Comparison of ENCODE assay signal across 9 cellular contexts in genomic region chr5:135230326-135230925, GRCh38.
DNase-seq lines count a peak whose midpoint lies in the region; ATAC-seq and TF ChIP-seq lines count a peak whose summit lies in the region.
"Had no signal": no experiment of that assay in that cellular context is flagged by ENCODE, and none has a peak within 500 bp of the region (broad histone marks: within the 10 kb centered on the region; RNA-seq: fewer than 3 reads in every experiment).

No MANE protein-coding gene starts in this region.

- ATAC-seq in activated T-helper 17 cell treated with anti-CD3 and anti-CD28 coated beads, Interleukin-2, amount 50 U/mL, for 72 hours (replicated peaks) = peak; percentile 21
- ATAC-seq in heart right ventricle = peak; percentile 34 to 84 (median 68)
- no peak for ATAC-seq in HG03460 (IDR thresholded peaks at IDR 0.05; ENCODE audit: unreplicated experiment)

- H3K27me3 Mint-ChIP-seq in activated T-helper 17 cell treated with anti-CD3 and anti-CD28 coated beads, Interleukin-2, amount 50 U/mL, for 72 hours = no peaks in the 10 kb centered on the region

- H3K9me3 ChIP-seq in heart right ventricle (no peaks in the 10 kb centered on the region), smooth muscle cell (replicated peaks; ENCODE audit: low read depth) (no peaks in the 10 kb centered on the region)

- H3K27ac Mint-ChIP-seq in activated T-helper 17 cell treated with anti-CD3 and anti-CD28 coated beads, Interleukin-2, amount 50 U/mL, for 72 hours = no peak overlapping the region

- H3K4me1 ChIP-seq in heart right ventricle (peaks cover 0 to 29% (median 9%) of the 10 kb centered on the region in 9 donors), smooth muscle cell (ENCODE audit: low read depth) (peaks cover 11% of the 10 kb centered on the region)

- no peak overlapping the region for H2AFZ ChIP-seq in smooth muscle cell (ENCODE audit: low read depth)

- DNase-seq in HL-60 (ENCODE audit: low read depth in 1 of 2, low spot score in 1 of 2) (peak; percentile 66 to 84), heart right ventricle (peak in 1 of 2 donors; percentile 57), smooth muscle cell (lab: John Stamatoyannopoulos, UW; ENCODE audit: unreplicated experiment) (no peak), activated gamma-delta T cell treated with Interleukin-2 at 50 U/mL for 16 hours (no peak), HK-2 (ENCODE audit: unreplicated experiment) (no peak), NCI-H2171 (lab: John Stamatoyannopoulos, UW) (no peak)
- DNase-seq: NCI-H2227 treated with DMSO at 0.1 percent for 48 hours had no signal

- H3K9ac ChIP-seq in smooth muscle cell (ENCODE audit: low read depth) = no peak overlapping the region

- H4K20me1 ChIP-seq in smooth muscle cell (ENCODE audit: low read depth) = no peaks in the 10 kb centered on the region

- H3K4me3 ChIP-seq in HL-60 (replicated peaks; ENCODE audit: insufficient read depth, low read length) = no peak overlapping the region
- H3K4me3 ChIP-seq in heart right ventricle = no peak overlapping the region
- H3K4me3 ChIP-seq in smooth muscle cell = no peak overlapping the region

- H3F3A ChIP-seq in smooth muscle cell (ENCODE audit: low read depth) = no peaks in the 10 kb centered on the region

- H3K9me3 Mint-ChIP-seq in activated T-helper 17 cell treated with anti-CD3 and anti-CD28 coated beads, Interleukin-2, amount 50 U/mL, for 72 hours = no peaks in the 10 kb centered on the region

- H3K4me2 ChIP-seq in smooth muscle cell = no peak overlapping the region

- H3K27me3 ChIP-seq in HL-60 (ENCODE audit: insufficient read depth, poor library complexity, severe bottlenecking) (no peaks in the 10 kb centered on the region), heart right ventricle (no peaks in the 10 kb centered on the region), smooth muscle cell (ENCODE audit: low read depth) (no peaks in the 10 kb centered on the region)

- H3K36me3 Mint-ChIP-seq in activated T-helper 17 cell treated with anti-CD3 and anti-CD28 coated beads, Interleukin-2, amount 50 U/mL, for 72 hours (ENCODE audit: low read depth) = no peaks in the 10 kb centered on the region

- H3K79me2 ChIP-seq in smooth muscle cell (ENCODE audit: low read depth) = no peaks in the 10 kb centered on the region

- H3K27ac ChIP-seq in HL-60 (replicated peaks) (peak overlapping the region; percentile 69), heart right ventricle (peak overlapping the region in 1 of 10 donors; percentile 22), smooth muscle cell (ENCODE audit: low read depth) (peak overlapping the region; percentile 8)

- no peaks in the 10 kb centered on the region for H3K36me3 ChIP-seq in heart right ventricle
- H3K36me3 ChIP-seq in smooth muscle cell (ENCODE audit: low read depth) = no peaks in the 10 kb centered on the region

- 76 to 81% methylated on average over 12 of the region's 12 CpGs for WGBS in heart right ventricle, 2 donors
- 72% methylated on average over 12 of the region's 12 CpGs for WGBS in smooth muscle cell (ENCODE audit: low lambda C conversion rate)

- no peak overlapping the region for H3K4me3 Mint-ChIP-seq in activated T-helper 17 cell treated with anti-CD3 and anti-CD28 coated beads, Interleukin-2, amount 50 U/mL, for 72 hours

- no peaks in the 10 kb centered on the region for H3K4me1 Mint-ChIP-seq in activated T-helper 17 cell treated with anti-CD3 and anti-CD28 coated beads, Interleukin-2, amount 50 U/mL, for 72 hours

- intact Hi-C loops in heart right ventricle (cut with DNase I) = no loop called here

- no peak for TF ChIP-seq CTCF in HL-60 (IDR thresholded peaks at IDR 0.05; ENCODE audit: insufficient read depth, low read length)
- no peak for TF ChIP-seq CTCF in heart right ventricle (IDR thresholded peaks at IDR 0.05)
- TF ChIP-seq CTCF in smooth muscle cell (IDR thresholded peaks at IDR 0.05; ENCODE audit: borderline replicate concordance, insufficient read depth, poor library complexity, severe bottlenecking) = no peak

Comparison
In these comparisons a context has a peak if more than half of its experiments do, and no peak if none do; other contexts are left out.
1. DNase-seq: peak in HL-60 (2 of 2); none in smooth muscle cell (single experiment), activated gamma-delta T cell treated with Interleukin-2 at 50 U/mL for 16 hours (single experiment), HK-2 (single experiment) and NCI-H2171 (single experiment).